ENCODE assay signal across 1 cellular context in the genomic region with DNA sequence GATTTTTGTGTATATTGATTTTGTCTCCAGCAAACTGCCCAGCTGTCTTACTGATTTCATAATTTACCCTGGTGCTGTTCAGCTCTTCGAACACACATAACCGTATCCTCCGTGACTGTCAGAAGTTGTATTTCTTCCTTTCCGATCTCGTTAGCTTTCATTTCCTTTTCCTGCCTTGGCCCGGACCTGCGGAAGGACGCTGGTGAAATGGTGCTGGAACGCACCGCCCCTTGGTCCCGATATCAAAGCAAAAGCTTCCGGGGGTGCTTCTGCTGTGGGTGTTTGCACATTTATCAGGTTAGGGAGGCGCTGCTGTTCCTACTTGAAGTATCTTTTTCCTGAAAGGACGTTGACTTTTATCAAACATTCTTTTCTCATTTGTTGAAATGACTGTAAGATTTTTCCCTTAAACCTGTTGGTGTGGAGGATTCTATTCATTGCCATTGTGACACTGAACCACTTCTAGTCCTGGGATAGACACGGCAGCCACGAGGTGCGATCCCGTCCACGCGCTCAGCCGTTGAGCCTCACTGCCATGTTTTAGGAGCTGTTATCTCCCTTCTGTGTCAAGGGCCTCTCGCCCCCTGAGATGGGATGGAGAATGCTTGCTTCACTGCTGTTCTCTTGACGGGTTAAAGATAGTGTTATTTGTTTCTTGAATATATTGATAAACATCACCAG.
TF ChIP-seq lines count a peak whose summit lies in the region.

No MANE protein-coding gene starts in this region.

TF ChIP-seq in SK-N-SH, 30 proteins besides CTCF, POLR2A, EP300 and RAD21 (continued from another document):
- TF ChIP-seq, protein P1, sequence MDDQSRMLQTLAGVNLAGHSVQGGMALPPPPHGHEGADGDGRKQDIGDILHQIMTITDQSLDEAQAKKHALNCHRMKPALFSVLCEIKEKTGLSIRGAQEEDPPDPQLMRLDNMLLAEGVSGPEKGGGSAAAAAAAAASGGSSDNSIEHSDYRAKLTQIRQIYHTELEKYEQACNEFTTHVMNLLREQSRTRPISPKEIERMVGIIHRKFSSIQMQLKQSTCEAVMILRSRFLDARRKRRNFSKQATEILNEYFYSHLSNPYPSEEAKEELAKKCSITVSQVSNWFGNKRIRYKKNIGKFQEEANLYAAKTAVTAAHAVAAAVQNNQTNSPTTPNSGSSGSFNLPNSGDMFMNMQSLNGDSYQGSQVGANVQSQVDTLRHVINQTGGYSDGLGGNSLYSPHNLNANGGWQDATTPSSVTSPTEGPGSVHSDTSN (IDR thresholded peaks at IDR 0.05): no peak
- TF ChIP-seq, protein P2, sequence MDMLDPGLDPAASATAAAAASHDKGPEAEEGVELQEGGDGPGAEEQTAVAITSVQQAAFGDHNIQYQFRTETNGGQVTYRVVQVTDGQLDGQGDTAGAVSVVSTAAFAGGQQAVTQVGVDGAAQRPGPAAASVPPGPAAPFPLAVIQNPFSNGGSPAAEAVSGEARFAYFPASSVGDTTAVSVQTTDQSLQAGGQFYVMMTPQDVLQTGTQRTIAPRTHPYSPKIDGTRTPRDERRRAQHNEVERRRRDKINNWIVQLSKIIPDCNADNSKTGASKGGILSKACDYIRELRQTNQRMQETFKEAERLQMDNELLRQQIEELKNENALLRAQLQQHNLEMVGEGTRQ (IDR thresholded peaks at IDR 0.05; ENCODE audit: borderline replicate concordance, low read depth, low read length): no peak
